In genomic region chr1:19034721-19035120, GRCh38 we compare ENCODE assay signal across 29 cellular contexts.
DNase-seq lines count a peak whose midpoint lies in the region; ATAC-seq and TF ChIP-seq lines count a peak whose summit lies in the region.
"Had no signal": no experiment of that assay in that cellular context is flagged by ENCODE, and none has a peak within 500 bp of the region (broad histone marks: within the 10 kb centered on the region; RNA-seq: fewer than 3 reads in every experiment).

No MANE protein-coding gene starts in this region.

- no TSS peak for BruUV-seq in MCF 10A (replicated peaks; lab: Mats Ljungman, UMichigan)

- no peaks in the 10 kb centered on the region for H3K27me3 Mint-ChIP-seq in MCF 10A (ENCODE audit: insufficient read depth, unreplicated experiment)
- peaks cover 33% of the 10 kb centered on the region for H3K27me3 Mint-ChIP-seq in nephron progenitor cell (ENCODE audit: low read depth, poor library complexity)
- peaks cover 38% of the 10 kb centered on the region for H3K27me3 Mint-ChIP-seq in stimulated activated memory B cell treated with anti-CD40 and anti-IgM and Interleukin-4, amounts not matched to agents 10 μg/mL and 1 μg/mL and 100 μg/mL, for 72 hours
- H3K27me3 Mint-ChIP-seq: activated CD4-positive, alpha-beta T cell treated with anti-CD3 and anti-CD28 coated beads for 36 hours; CD4-positive, alpha-beta T cell had no signal

- no peak overlapping the region for H3K27ac ChIP-seq in upper lobe of right lung
- H3K27ac ChIP-seq: cardiac muscle cell, heart left ventricle, KMS-11, sigmoid colon had no signal

- no peak for TF ChIP-seq CTCF in MCF 10A (IDR thresholded peaks at IDR 0.05; ENCODE audit: unreplicated experiment)
- TF ChIP-seq CTCF in nephron progenitor cell (IDR thresholded peaks at IDR 0.05): no peak
- no peak for TF ChIP-seq CTCF in upper lobe of right lung (IDR thresholded peaks at IDR 0.05)

- intact Hi-C loops in MCF 10A (cut with micrococcal nuclease) (loop anchor here (1.0 kb wide), 1 partner anchor 78 kb away; the partner anchor contains the start of gene IFFO2), upper lobe of right lung (cut with DNase I) (no loop called here)

- peaks cover 14% of the 10 kb centered on the region for H3K4me1 Mint-ChIP-seq in MCF 10A (ENCODE audit: insufficient read depth, unreplicated experiment)
- H3K4me1 Mint-ChIP-seq in nephron progenitor cell: peaks cover 18% of the 10 kb centered on the region
- no peaks in the 10 kb centered on the region for H3K4me1 Mint-ChIP-seq in stimulated activated memory B cell treated with anti-CD40 and anti-IgM and Interleukin-4, amounts not matched to agents 10 μg/mL and 1 μg/mL and 100 μg/mL, for 72 hours
- H3K4me1 Mint-ChIP-seq: activated CD4-positive, alpha-beta T cell treated with anti-CD3 and anti-CD28 coated beads for 36 hours; activated naive CD8-positive, alpha-beta T cell treated with anti-CD3 and anti-CD28 coated beads, Interleukin-2, amount 10 ng/mL, durations not matched to agents 7 days and 5 days; stimulated activated effector memory CD8-positive, alpha-beta T cell treated with anti-CD3 and anti-CD28 coated beads, Interleukin-12 subunit alpha, Interleukin-12 subunit beta, amount 100 ng/mL, for 72 hours had no signal

- H3K4me3 ChIP-seq in upper lobe of right lung: no peak overlapping the region
- H3K4me3 ChIP-seq: cardiac muscle cell, heart left ventricle, sigmoid colon had no signal

- H3K27ac Mint-ChIP-seq in MCF 10A (ENCODE audit: low read depth, unreplicated experiment) (peak overlapping the region; percentile 39), nephron progenitor cell (peak overlapping the region; percentile 87)
- H3K27ac Mint-ChIP-seq in stimulated activated memory B cell treated with anti-CD40 and anti-IgM and Interleukin-4, amounts not matched to agents 10 μg/mL and 1 μg/mL and 100 μg/mL, for 72 hours: no peak overlapping the region
- H3K27ac Mint-ChIP-seq: activated CD4-positive, alpha-beta T cell treated with anti-CD3 and anti-CD28 coated beads for 36 hours; activated naive CD8-positive, alpha-beta T cell treated with anti-CD3 and anti-CD28 coated beads, Interleukin-2, amount 10 ng/mL, durations not matched to agents 7 days and 5 days; CD4-positive, alpha-beta T cell; stimulated activated effector memory CD8-positive, alpha-beta T cell treated with anti-CD3 and anti-CD28 coated beads, Interleukin-12 subunit alpha, Interleukin-12 subunit beta, amount 100 ng/mL, for 72 hours; T-helper 2 cell treated with Interferon-gamma antibody and Interleukin-4, amounts not matched to agents 5 μg/mL and 100 μg/mL, for 36 hours had no signal

- H3K9me3 ChIP-seq in upper lobe of right lung: no peaks in the 10 kb centered on the region
- H3K9me3 ChIP-seq: heart left ventricle, sigmoid colon had no signal

- POLR2A ChIA-PET in MCF 10A (lab: Yijun Ruan, JAX): interaction anchor here (0.7 to 1.4 kb wide), 3 partner anchors 18 to 80 kb away, joined by 3 to 4 read pairs (median 4); no protein-coding TSS in a partner anchor

- no peaks in the 10 kb centered on the region for H3K27me3 ChIP-seq in upper lobe of right lung
- H3K27me3 ChIP-seq: cardiac muscle cell, sigmoid colon had no signal

- peak; percentile 45 for DNase-seq in activated effector memory CD4-positive, alpha-beta T cell treated with anti-CD3 and anti-CD28 coated beads, Interleukin-2, amount 50 U/mL, for 16 hours
- DNase-seq in activated effector memory CD4-positive, alpha-beta T cell treated with Interleukin-2 at 50 U/mL for 16 hours: no peak
- no peak for DNase-seq in MCF 10A (ENCODE audit: unreplicated experiment)
- DNase-seq in nephron progenitor cell: no peak
- peak; percentile 50 for DNase-seq in upper lobe of right lung
- DNase-seq in activated naive CD4-positive, alpha-beta T cell treated with anti-CD3 and anti-CD28 coated beads, Interleukin-2, amount 50 U/mL, for 16 hours: no peak
- DNase-seq: 8988T; activated CD4-positive, alpha-beta T cell treated with anti-CD3 and anti-CD28 coated beads for 36 hours; activated CD8-positive, alpha-beta memory T cell treated with anti-CD3 and anti-CD28 coated beads for 24 hours; activated gamma-delta T cell; activated naive CD8-positive, alpha-beta T cell treated with anti-CD3 and anti-CD28 coated beads, Interleukin-2, amount 10 ng/mL, durations not matched to agents 7 days and 5 days; aorta; cortex of kidney; foreskin fibroblast; heart left ventricle; left ventricle myocardium superior; NCI-H2029 treated with DMSO at 0.1 percent for 48 hours; NCI-H2227 treated with DMSO at 0.1 percent for 48 hours; NCI-H526; SHP77; sigmoid colon; stimulated activated CD4-positive, alpha-beta T cell treated with anti-CD3 and anti-CD28 coated beads, Interleukin-15, amount 100 ng/mL, for 24 hours had no signal

- H3K9me3 Mint-ChIP-seq in MCF 10A (ENCODE audit: unreplicated experiment) (no peaks in the 10 kb centered on the region), nephron progenitor cell (no peaks in the 10 kb centered on the region)
- no peaks in the 10 kb centered on the region for H3K9me3 Mint-ChIP-seq in stimulated activated memory B cell treated with anti-CD40 and anti-IgM and Interleukin-4, amounts not matched to agents 10 μg/mL and 1 μg/mL and 100 μg/mL, for 72 hours
- H3K9me3 Mint-ChIP-seq: activated naive CD8-positive, alpha-beta T cell treated with anti-CD3 and anti-CD28 coated beads, Interleukin-2, amount 10 ng/mL, durations not matched to agents 7 days and 5 days; CD4-positive, alpha-beta T cell; stimulated activated effector memory CD8-positive, alpha-beta T cell treated with anti-CD3 and anti-CD28 coated beads, Interleukin-12 subunit alpha, Interleukin-12 subunit beta, amount 100 ng/mL, for 72 hours; T-helper 2 cell treated with Interferon-gamma antibody and Interleukin-4, amounts not matched to agents 5 μg/mL and 100 μg/mL, for 36 hours had no signal

- no peak overlapping the region for H3K4me3 Mint-ChIP-seq in MCF 10A (ENCODE audit: unreplicated experiment)
- H3K4me3 Mint-ChIP-seq in nephron progenitor cell: no peak overlapping the region
- no peak overlapping the region for H3K4me3 Mint-ChIP-seq in stimulated activated memory B cell treated with anti-CD40 and anti-IgM and Interleukin-4, amounts not matched to agents 10 μg/mL and 1 μg/mL and 100 μg/mL, for 72 hours
- H3K4me3 Mint-ChIP-seq: activated CD4-positive, alpha-beta T cell treated with anti-CD3 and anti-CD28 coated beads for 36 hours; activated naive CD8-positive, alpha-beta T cell treated with anti-CD3 and anti-CD28 coated beads, Interleukin-2, amount 10 ng/mL, durations not matched to agents 7 days and 5 days; CD4-positive, alpha-beta T cell; stimulated activated effector memory CD8-positive, alpha-beta T cell treated with anti-CD3 and anti-CD28 coated beads, Interleukin-12 subunit alpha, Interleukin-12 subunit beta, amount 100 ng/mL, for 72 hours; T-helper 2 cell treated with Interferon-gamma antibody and Interleukin-4, amounts not matched to agents 5 μg/mL and 100 μg/mL, for 36 hours had no signal

- CTCF ChIA-PET in MCF 10A (lab: Yijun Ruan, JAX): interaction anchor here (1.3 kb wide), 1 partner anchor 40 kb away, joined by 6 read pairs; no protein-coding TSS in a partner anchor

- no peaks in the 10 kb centered on the region for H3K36me3 ChIP-seq in upper lobe of right lung
- H3K36me3 ChIP-seq: cardiac muscle cell, heart left ventricle, sigmoid colon had no signal

- H3K36me3 Mint-ChIP-seq in MCF 10A (ENCODE audit: insufficient read depth, unreplicated experiment): no peaks in the 10 kb centered on the region
- H3K36me3 Mint-ChIP-seq in nephron progenitor cell (ENCODE audit: low read depth): no peaks in the 10 kb centered on the region
- no peaks in the 10 kb centered on the region for H3K36me3 Mint-ChIP-seq in stimulated activated memory B cell treated with anti-CD40 and anti-IgM and Interleukin-4, amounts not matched to agents 10 μg/mL and 1 μg/mL and 100 μg/mL, for 72 hours
- H3K36me3 Mint-ChIP-seq: activated naive CD8-positive, alpha-beta T cell treated with anti-CD3 and anti-CD28 coated beads, Interleukin-2, amount 10 ng/mL, durations not matched to agents 7 days and 5 days; stimulated activated effector memory CD8-positive, alpha-beta T cell treated with anti-CD3 and anti-CD28 coated beads, Interleukin-12 subunit alpha, Interleukin-12 subunit beta, amount 100 ng/mL, for 72 hours had no signal

- H3K4me1 ChIP-seq in upper lobe of right lung: no peaks in the 10 kb centered on the region
- H3K4me1 ChIP-seq: heart left ventricle had no signal

- no peak for ATAC-seq in upper lobe of right lung
- no peak for ATAC-seq in stimulated activated memory B cell treated with anti-CD40 and anti-IgM and Interleukin-4, amounts not matched to agents 10 μg/mL and 1 μg/mL and 100 μg/mL, for 72 hours
- ATAC-seq in GM19467 (IDR thresholded peaks at IDR 0.05; ENCODE audit: unreplicated experiment): no peak
- ATAC-seq: activated CD4-positive, alpha-beta T cell treated with anti-CD3 and anti-CD28 coated beads for 36 hours; left ventricle myocardium superior; stimulated activated effector memory CD8-positive, alpha-beta T cell treated with anti-CD3 and anti-CD28 coated beads, Interleukin-12 subunit alpha, Interleukin-12 subunit beta, amount 100 ng/mL, for 72 hours had no signal

Comparison
In these comparisons a context has a peak if more than half of its experiments do, and no peak if none do; other contexts are left out.
1. DNase-seq: peak in activated effector memory CD4-positive, alpha-beta T cell treated with anti-CD3 and anti-CD28 coated beads, Interleukin-2, amount 50 U/mL, for 16 hours (single experiment) and upper lobe of right lung (single experiment); none in activated effector memory CD4-positive, alpha-beta T cell treated with Interleukin-2 at 50 U/mL for 16 hours (single experiment), MCF 10A (single experiment), nephron progenitor cell (single experiment) and activated naive CD4-positive, alpha-beta T cell treated with anti-CD3 and anti-CD28 coated beads, Interleukin-2, amount 50 U/mL, for 16 hours (single experiment).